ENCODE assay signal across 8 cellular contexts in the genomic region with DNA sequence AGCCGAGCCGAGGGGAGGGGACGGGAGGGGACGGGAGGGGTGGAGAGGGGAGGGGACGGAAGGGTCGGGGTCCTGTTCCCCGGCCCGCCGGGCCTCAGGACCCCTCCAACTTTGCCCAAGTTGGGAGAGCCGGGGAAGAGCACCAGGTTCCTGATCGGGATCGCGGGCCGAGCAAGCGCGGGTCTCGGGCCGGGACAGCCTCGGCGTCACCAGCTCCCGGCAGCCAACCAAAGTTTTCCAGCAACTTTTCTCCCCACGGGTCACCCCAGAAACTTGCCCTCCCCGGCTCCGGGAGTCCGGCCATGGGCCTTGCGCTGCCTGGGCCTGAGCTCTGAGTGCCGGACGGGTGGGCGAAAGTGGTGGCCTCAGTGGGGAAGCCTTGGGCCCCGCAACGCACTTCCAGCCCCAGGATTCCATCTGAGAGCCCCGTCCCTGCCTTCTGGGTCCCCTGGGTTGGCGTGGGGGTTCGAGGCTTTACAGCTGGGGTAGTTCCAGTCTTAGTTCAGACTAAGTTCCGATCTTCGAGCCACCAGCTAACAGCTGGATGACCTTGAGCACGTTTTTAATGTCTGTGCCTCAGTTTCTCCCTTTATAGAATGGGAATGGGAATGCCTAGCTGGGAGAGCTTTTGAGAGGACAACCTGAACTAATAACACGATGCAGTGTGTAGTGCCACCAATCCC. TPM values are rescaled to one million over a fixed set of nuclear protein-coding genes. Genes with fewer than 3 reads are reported as not detected.
A peak's percentile ranks its signal among the peaks of the same experiment; 100 is the strongest.
DNase-seq lines count a peak whose midpoint lies in the region; ATAC-seq and TF ChIP-seq lines count a peak whose summit lies in the region.

No MANE protein-coding gene starts in this region.

- no peaks in the 10 kb centered on the region for H3K27me3 Mint-ChIP-seq in activated CD8-positive, alpha-beta T cell treated with anti-CD3 and anti-CD28 coated beads for 36 hours

- H2AFZ ChIP-seq in parathyroid adenoma = peak overlapping the region; percentile 90

- H3K79me2 ChIP-seq in parathyroid adenoma = no peaks in the 10 kb centered on the region

- POLR2A ChIA-PET in HEK293T (lab: Yijun Ruan, JAX) = interaction anchor here (0.8 to 3.0 kb wide), 11 partner anchors 9 to 79 kb away, joined by 3 to 11 read pairs (median 4); partner anchors contain the start of genes MEAF6 and SNIP1
- POLR2A ChIA-PET in activated CD8-positive, alpha-beta T cell treated with anti-CD3 and anti-CD28 coated beads for 36 hours (lab: Charles Lee) = interaction anchor here (0.6 to 9.3 kb wide), 9 partner anchors 10 to 537 kb away, joined by 3 to 52 read pairs (median 4); partner anchors contain the start of genes CDCA8 and MEAF6

- in situ Hi-C loops in KBM-7 (cut with MboI; ENCODE audit: low pct_unique_long_range_greater_than_20kb, low sequenced_read_pairs) = no loop called here

- H3K4me3 Mint-ChIP-seq in activated CD8-positive, alpha-beta T cell treated with anti-CD3 and anti-CD28 coated beads for 36 hours = peak overlapping the region; percentile 90

- ATAC-seq in activated CD8-positive, alpha-beta T cell treated with anti-CD3 and anti-CD28 coated beads for 36 hours = no peak
- ATAC-seq in GM18867 (IDR thresholded peaks at IDR 0.05; ENCODE audit: unreplicated experiment) = no peak

- peak overlapping the region; percentile 96 for H3K4me2 ChIP-seq in parathyroid adenoma (ENCODE audit: low read length)

- no peaks in the 10 kb centered on the region for H3K36me3 ChIP-seq in parathyroid adenoma (ENCODE audit: control insufficient read depth, insufficient read depth, low read length)

- H3K4me3 ChIP-seq in AG10803 (ENCODE audit: low read length) (peak overlapping the region; percentile 84), foreskin fibroblast (ENCODE audit: low read depth in 1 of 2, low read length in 2 of 2) (peak overlapping the region; percentile 73 to 76), parathyroid adenoma (ENCODE audit: low read depth, low read length) (peak overlapping the region; percentile 78)

- no peak overlapping the region for H3K9ac ChIP-seq in parathyroid adenoma

- intact Hi-C loops in activated CD8-positive, alpha-beta T cell treated with anti-CD3 and anti-CD28 coated beads for 36 hours (cut with micrococcal nuclease) = loop anchor here (5.0 kb wide), 1 partner anchor 537 kb away; the partner anchor contains the start of gene UTP11

- H3K36me3 Mint-ChIP-seq in activated CD8-positive, alpha-beta T cell treated with anti-CD3 and anti-CD28 coated beads for 36 hours (ENCODE audit: low read depth) = peaks cover 49% of the 10 kb centered on the region

- peak overlapping the region; percentile 99 for H3K27ac Mint-ChIP-seq in activated CD8-positive, alpha-beta T cell treated with anti-CD3 and anti-CD28 coated beads for 36 hours

- CTCF ChIA-PET in HEK293T (lab: Yijun Ruan, JAX) = interaction anchor here (0.6 to 2.1 kb wide), 2 partner anchors 12 to 899 kb away, joined by 3 to 10 read pairs; no protein-coding TSS in a partner anchor
- CTCF ChIA-PET in activated CD8-positive, alpha-beta T cell treated with anti-CD3 and anti-CD28 coated beads for 36 hours (lab: Charles Lee) = interaction anchor here (0.8 to 8.9 kb wide), 8 partner anchors 9 to 385 kb away, joined by 3 to 112 read pairs (median 3); partner anchors contain the start of genes MEAF6 and MTF1

- DNase-seq in AG10803 (ENCODE audit: low read depth) = peak; percentile 38
- DNase-seq in HEK293T (ENCODE audit: extremely low spot score) = peak; percentile 36
- DNase-seq in activated CD8-positive, alpha-beta T cell treated with anti-CD3 and anti-CD28 coated beads for 36 hours = peak; percentile 40
- peak in 1 of 2 donors; percentile 70 for DNase-seq in foreskin fibroblast
- no peak for DNase-seq in KBM-7
- no peak for DNase-seq in cerebellum (ENCODE audit: low spot score)

- H3K27me3 ChIP-seq in parathyroid adenoma (ENCODE audit: control insufficient read depth, insufficient read depth, low read length) = no peaks in the 10 kb centered on the region

- no peak for TF ChIP-seq CTCF in AG10803 (conservative IDR thresholded peaks at IDR 0.05; ENCODE audit: low read length)
- no peak for TF ChIP-seq CTCF in activated CD8-positive, alpha-beta T cell treated with anti-CD3 and anti-CD28 coated beads for 36 hours (IDR thresholded peaks at IDR 0.05)
- no peak for TF ChIP-seq CTCF in foreskin fibroblast (IDR thresholded peaks at IDR 0.05; ENCODE audit: low read depth, low read length)
- TF ChIP-seq CTCF in parathyroid adenoma (IDR thresholded peaks at IDR 0.05) = no peak

- H3K4me1 Mint-ChIP-seq in activated CD8-positive, alpha-beta T cell treated with anti-CD3 and anti-CD28 coated beads for 36 hours (ENCODE audit: low read depth) = peaks cover 31% of the 10 kb centered on the region

- H3K4me1 ChIP-seq in parathyroid adenoma = peaks cover 2% of the 10 kb centered on the region

- H3K9me3 Mint-ChIP-seq in activated CD8-positive, alpha-beta T cell treated with anti-CD3 and anti-CD28 coated beads for 36 hours = no peaks in the 10 kb centered on the region

- no peaks in the 10 kb centered on the region for H3K9me3 ChIP-seq in parathyroid adenoma (ENCODE audit: control insufficient read depth, low read length)

- peak overlapping the region; percentile 2 for H3K27ac ChIP-seq in parathyroid adenoma

TF ChIP-seq in HEK293T, 16 proteins besides CTCF, POLR2A, EP300 and RAD21:
- TF ChIP-seq SUZ12 (IDR thresholded peaks at IDR 0.05) = no peak
- TF ChIP-seq TARDBP (IDR thresholded peaks at IDR 0.05) = no peak
- TF ChIP-seq HDGF (IDR thresholded peaks at IDR 0.05; ENCODE audit: borderline replicate concordance) = no peak
- no peak for TF ChIP-seq NFRKB (IDR thresholded peaks at IDR 0.05)
- TF ChIP-seq LEF1 (IDR thresholded peaks at IDR 0.05; ENCODE audit: borderline replicate concordance) = no peak
- TF ChIP-seq ZNF384 (IDR thresholded peaks at IDR 0.05) = no peak
- no peak for TF ChIP-seq ELF4 (IDR thresholded peaks at IDR 0.05)
- TF ChIP-seq ARNT (IDR thresholded peaks at IDR 0.05) = no peak
- no peak for TF ChIP-seq FOXK2 (IDR thresholded peaks at IDR 0.05)
- no peak for TF ChIP-seq CTBP1 (IDR thresholded peaks at IDR 0.05; ENCODE audit: borderline replicate concordance)

RNA-seq across cellular contexts. Expression of gene ZC3H12A, which starts 0.5 kb away (rescaled TPM):
- 10 to 100 TPM; 20.4 to 20.5 TPM for total RNA-seq in activated CD8-positive, alpha-beta T cell treated with anti-CD3 and anti-CD28 coated beads for 36 hours
- 0.64 TPM for total RNA-seq in cerebellum

RNA-seq across cellular contexts. Expression of gene MEAF6, which starts 39.7 kb away (rescaled TPM):
- total RNA-seq in activated CD8-positive, alpha-beta T cell treated with anti-CD3 and anti-CD28 coated beads for 36 hours = 10 to 100 TPM; 74.0 to 76.3 TPM
- 75.5 TPM for total RNA-seq in cerebellum

Comparison
In these comparisons a context has a peak if more than half of its experiments do, and no peak if none do; other contexts are left out.
1. DNase-seq: peak in AG10803 (single experiment), HEK293T (single experiment) and activated CD8-positive, alpha-beta T cell treated with anti-CD3 and anti-CD28 coated beads for 36 hours (single experiment); none in KBM-7 (single experiment) and cerebellum (single experiment).
2. RNA of gene ZC3H12A, which starts 0.5 kb away (total RNA-seq): 20.4 to 20.5 TPM in activated CD8-positive, alpha-beta T cell treated with anti-CD3 and anti-CD28 coated beads for 36 hours; 0.64 TPM in cerebellum (single experiment); every median in the first group is over 10 times any median in the second.
3. Peak in every context shown above with its lines, with median percentiles within 50 percentile points of each other: H3K4me3 ChIP-seq.